Comparison of ENCODE assay signal across 12 cellular contexts in the genomic region with DNA sequence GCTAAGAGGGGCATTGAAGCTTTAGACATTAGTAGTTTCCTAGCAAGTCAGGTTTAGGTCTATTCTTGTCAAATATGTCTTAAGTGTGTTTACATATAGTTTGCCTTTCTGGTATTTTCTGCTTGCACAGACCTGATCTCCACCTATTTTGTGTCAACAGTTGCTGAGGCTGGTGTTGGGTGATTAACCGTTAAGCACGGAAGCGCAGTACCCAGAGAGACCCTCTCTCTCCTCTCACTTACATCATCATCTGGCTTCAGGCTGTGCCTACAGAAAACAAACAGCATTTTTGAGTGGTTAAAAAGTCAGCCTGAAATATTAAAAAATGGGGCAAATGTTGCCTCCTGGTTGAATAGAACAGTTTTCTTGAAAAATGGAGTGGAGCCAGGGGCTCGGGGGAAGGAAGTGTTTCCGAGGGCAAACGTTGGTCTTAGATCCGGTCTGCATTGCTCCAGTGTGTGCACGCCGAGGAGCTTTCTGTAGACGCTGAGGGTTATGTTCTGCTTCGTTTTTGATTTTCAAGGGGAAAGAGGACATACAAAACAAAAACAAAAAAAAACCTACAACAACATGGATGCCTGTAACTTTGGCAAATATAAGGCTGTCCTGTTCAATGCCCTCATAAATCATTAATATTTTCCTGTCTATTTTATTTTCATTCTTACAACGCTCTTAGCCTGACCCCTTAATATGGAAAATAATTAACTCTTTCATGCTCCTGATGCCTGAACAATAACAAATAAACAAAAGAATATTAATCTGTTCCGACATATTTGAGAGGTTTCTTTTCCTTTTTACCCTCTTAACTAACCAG.
A peak's percentile ranks its signal among the peaks of the same experiment; 100 is the strongest.
DNase-seq lines count a peak whose midpoint lies in the region; ATAC-seq and TF ChIP-seq lines count a peak whose summit lies in the region.
"Had no signal": no experiment of that assay in that cellular context is flagged by ENCODE, and none has a peak within 500 bp of the region (broad histone marks: within the 10 kb centered on the region; RNA-seq: fewer than 3 reads in every experiment).

No MANE protein-coding gene starts in this region.

- no peaks in the 10 kb centered on the region for H3K9me3 ChIP-seq in AG04450 (ENCODE audit: control insufficient read depth, insufficient read depth, low read length)

- peak overlapping the region; percentile 25 for H3K27ac ChIP-seq in AG04450 (ENCODE audit: low read depth, low read length)
- H3K27ac ChIP-seq in epithelial cell of prostate = peak overlapping the region; percentile 76
- H3K27ac ChIP-seq: HL-60 had no signal

- peak overlapping the region in 1 of 2 donors; percentile 53 for H3K27ac Mint-ChIP-seq in natural killer cell treated with Interleukin-12 subunit alpha and Interleukin-12 subunit beta and Interleukin-15 and Interleukin-18, amount 100 ng/mL, for 72 hours
- H3K27ac Mint-ChIP-seq: CD8-positive, alpha-beta memory T cell had no signal

- H3K27me3 ChIP-seq in AG04450 (ENCODE audit: control insufficient read depth, insufficient read depth, low read length) = no peaks in the 10 kb centered on the region

- ATAC-seq in natural killer cell treated with Interleukin-12 subunit alpha and Interleukin-12 subunit beta and Interleukin-15 and Interleukin-18, amount 100 ng/mL, for 72 hours = peak in 1 of 2 donors; percentile 50
- ATAC-seq: left colon had no signal

- no peak for TF ChIP-seq CTCF in AG04450 (IDR thresholded peaks at IDR 0.05; ENCODE audit: low read depth, low read length)

- H3K4me3 ChIP-seq in AG04450 (ENCODE audit: low read depth, low read length) = no peak overlapping the region

- peak overlapping the region; percentile 35 for H3K4me3 Mint-ChIP-seq in natural killer cell treated with Interleukin-12 subunit alpha and Interleukin-12 subunit beta and Interleukin-15 and Interleukin-18, amount 100 ng/mL, for 72 hours
- H3K4me3 Mint-ChIP-seq: CD8-positive, alpha-beta memory T cell had no signal

- POLR2A ChIA-PET in AG04450 (lab: Yijun Ruan, JAX) = no interaction called here

- peaks cover 9% of the 10 kb centered on the region in 2 donors for H3K4me1 Mint-ChIP-seq in natural killer cell treated with Interleukin-12 subunit alpha and Interleukin-12 subunit beta and Interleukin-15 and Interleukin-18, amount 100 ng/mL, for 72 hours (ENCODE audit: low read depth in 2 of 2)
- H3K4me1 Mint-ChIP-seq: CD8-positive, alpha-beta memory T cell had no signal

- H3K27me3 Mint-ChIP-seq in natural killer cell treated with Interleukin-12 subunit alpha and Interleukin-12 subunit beta and Interleukin-15 and Interleukin-18, amount 100 ng/mL, for 72 hours = peaks cover 0 to 6% of the 10 kb centered on the region in 2 donors

- no peaks in the 10 kb centered on the region for H3K9me3 Mint-ChIP-seq in natural killer cell treated with Interleukin-12 subunit alpha and Interleukin-12 subunit beta and Interleukin-15 and Interleukin-18, amount 100 ng/mL, for 72 hours

- CTCF ChIA-PET in AG04450 (lab: Charles Lee) = no interaction called here

- DNase-seq in AG04450 (ENCODE audit: low read depth, low spot score) (no peak), NCI-H345 (lab: John Stamatoyannopoulos, UW) (peak; percentile 40), epithelial cell of prostate (ENCODE audit: low read depth, low spot score) (peak; percentile 45), NAMALWA (ENCODE audit: low spot score) (no peak), iPS-NIHi11 (ENCODE audit: low spot score) (no peak), GM19238 (ENCODE audit: insufficient read length, low spot score) (no peak), NCI-H1436 treated with DMSO at 0.1 percent for 48 hours (lab: John Stamatoyannopoulos, UW) (no peak)
- DNase-seq in natural killer cell treated with Interleukin-12 subunit alpha and Interleukin-12 subunit beta and Interleukin-15 and Interleukin-18, amount 100 ng/mL, for 72 hours (ENCODE audit: low spot score) = no peak
- DNase-seq: activated naive CD4-positive, alpha-beta T cell; CD8-positive, alpha-beta memory T cell; left colon had no signal

- no peaks in the 10 kb centered on the region for H3K36me3 Mint-ChIP-seq in natural killer cell treated with Interleukin-12 subunit alpha and Interleukin-12 subunit beta and Interleukin-15 and Interleukin-18, amount 100 ng/mL, for 72 hours
- H3K36me3 Mint-ChIP-seq: CD8-positive, alpha-beta memory T cell had no signal

Comparison
In these comparisons a context has a peak if more than half of its experiments do, and no peak if none do; other contexts are left out.
1. DNase-seq: peak in NCI-H345 (single experiment) and epithelial cell of prostate (single experiment); none in AG04450 (single experiment), natural killer cell treated with Interleukin-12 subunit alpha and Interleukin-12 subunit beta and Interleukin-15 and Interleukin-18, amount 100 ng/mL, for 72 hours (single experiment), NAMALWA (single experiment), iPS-NIHi11 (single experiment), GM19238 (single experiment) and NCI-H1436 treated with DMSO at 0.1 percent for 48 hours (single experiment).